Comparison of ENCODE assay signal across 8 cellular contexts in genomic region chr20:44532248-44532980, GRCh38. TPM values are rescaled to one million over a fixed set of nuclear protein-coding genes. Genes with fewer than 3 reads are reported as not detected.
DNase-seq lines count a peak whose midpoint lies in the region; ATAC-seq and TF ChIP-seq lines count a peak whose summit lies in the region.

No MANE protein-coding gene starts in this region.

- no peak overlapping the region for H3K4me3 Mint-ChIP-seq in activated T-cell treated with anti-CD3 and anti-CD28 coated beads, Interleukin-2, amount 50 U/mL, for 24 hours

- no peaks in the 10 kb centered on the region for H3K9me3 Mint-ChIP-seq in activated T-cell treated with anti-CD3 and anti-CD28 coated beads, Interleukin-2, amount 50 U/mL, for 24 hours

- no peaks in the 10 kb centered on the region for H3K27me3 Mint-ChIP-seq in activated T-cell treated with anti-CD3 and anti-CD28 coated beads, Interleukin-2, amount 50 U/mL, for 24 hours

- H3K27ac Mint-ChIP-seq in activated T-cell treated with anti-CD3 and anti-CD28 coated beads, Interleukin-2, amount 50 U/mL, for 24 hours, result no peak overlapping the region

- peaks cover 6% of the 10 kb centered on the region for H3K4me1 Mint-ChIP-seq in activated T-cell treated with anti-CD3 and anti-CD28 coated beads, Interleukin-2, amount 50 U/mL, for 24 hours (ENCODE audit: low read depth)

- H3K36me3 Mint-ChIP-seq in activated T-cell treated with anti-CD3 and anti-CD28 coated beads, Interleukin-2, amount 50 U/mL, for 24 hours (ENCODE audit: low read depth), result no peaks in the 10 kb centered on the region

- DNase-seq in Right ventricle myocardium inferior (ENCODE audit: missing footprints) (no peak), cardiac septum (ENCODE audit: low spot score) (no peak), choroid plexus epithelial cell (ENCODE audit: low read depth) (no peak), lung microvascular endothelial cell (ENCODE audit: low read depth in 2 of 2) (peak; percentile 37 to 50), islet precursor cell (no peak), NOMO-1 (lab: John Stamatoyannopoulos, UW; ENCODE audit: unreplicated experiment in 2 of 2) (no peak), NCI-H82 treated with DMSO at 0.1 percent for 48 hours (lab: John Stamatoyannopoulos, UW; ENCODE audit: unreplicated experiment) (no peak)
- no peak for DNase-seq in activated T-cell treated with anti-CD3 and anti-CD28 coated beads, Interleukin-2, amount 50 U/mL, for 24 hours

- ATAC-seq in Right ventricle myocardium inferior, result peak; percentile 53

- intact Hi-C loops in Right ventricle myocardium inferior (cut with DNase I) (loop anchor here (1.0 to 5.0 kb wide), 3 partner anchors 40 to 155 kb away; no protein-coding TSS in a partner anchor), cardiac septum (cut with DNase I) (loop anchor here (2.0 to 10.0 kb wide), 2 partner anchors 78 to 202 kb away; no protein-coding TSS in a partner anchor)

- no peak for TF ChIP-seq CTCF in choroid plexus epithelial cell (conservative IDR thresholded peaks at IDR 0.05; ENCODE audit: low read depth, low read length)

- peak overlapping the region; percentile 76 for H3K4me3 ChIP-seq in choroid plexus epithelial cell (ENCODE audit: low read depth, low read length)

RNA-seq across cellular contexts. Expression of gene SERINC3, which starts 10.5 kb away (rescaled TPM):
- total RNA-seq in Right ventricle myocardium inferior, result 82.4 TPM
- 94.3 TPM for total RNA-seq in cardiac septum
- 87.0 and 130 TPM in 2 replicates for total RNA-seq in lung microvascular endothelial cell

RNA-seq across cellular contexts. Expression of gene PKIG, which starts 50.0 kb away (rescaled TPM):
- total RNA-seq in Right ventricle myocardium inferior (206 TPM), cardiac septum (274 TPM), lung microvascular endothelial cell (138 and 215 TPM in 2 replicates)

RNA-seq across cellular contexts. Expression of gene TTPAL, which starts 56.7 kb away (rescaled TPM):
- total RNA-seq in Right ventricle myocardium inferior (2.9 TPM), cardiac septum (5.3 TPM), lung microvascular endothelial cell (2.6 and 2.8 TPM in 2 replicates)

Comparison
In these comparisons a context has a peak if more than half of its experiments do, and no peak if none do; other contexts are left out.
1. DNase-seq: peak in lung microvascular endothelial cell (2 of 2); none in Right ventricle myocardium inferior (single experiment), cardiac septum (single experiment), choroid plexus epithelial cell (single experiment), islet precursor cell (single experiment), NOMO-1 (0 of 2), activated T-cell treated with anti-CD3 and anti-CD28 coated beads, Interleukin-2, amount 50 U/mL, for 24 hours (single experiment) and NCI-H82 treated with DMSO at 0.1 percent for 48 hours (single experiment).